Comparison of ENCODE assay signal across 1 cellular context in genomic region chr4:7777871-7778523, GRCh38.
TF ChIP-seq lines count a peak whose summit lies in the region.

No MANE protein-coding gene starts in this region.

TF ChIP-seq in WTC11, 78 proteins besides CTCF, POLR2A, EP300 and RAD21 (continued from another document):
- TF ChIP-seq, protein P1, sequence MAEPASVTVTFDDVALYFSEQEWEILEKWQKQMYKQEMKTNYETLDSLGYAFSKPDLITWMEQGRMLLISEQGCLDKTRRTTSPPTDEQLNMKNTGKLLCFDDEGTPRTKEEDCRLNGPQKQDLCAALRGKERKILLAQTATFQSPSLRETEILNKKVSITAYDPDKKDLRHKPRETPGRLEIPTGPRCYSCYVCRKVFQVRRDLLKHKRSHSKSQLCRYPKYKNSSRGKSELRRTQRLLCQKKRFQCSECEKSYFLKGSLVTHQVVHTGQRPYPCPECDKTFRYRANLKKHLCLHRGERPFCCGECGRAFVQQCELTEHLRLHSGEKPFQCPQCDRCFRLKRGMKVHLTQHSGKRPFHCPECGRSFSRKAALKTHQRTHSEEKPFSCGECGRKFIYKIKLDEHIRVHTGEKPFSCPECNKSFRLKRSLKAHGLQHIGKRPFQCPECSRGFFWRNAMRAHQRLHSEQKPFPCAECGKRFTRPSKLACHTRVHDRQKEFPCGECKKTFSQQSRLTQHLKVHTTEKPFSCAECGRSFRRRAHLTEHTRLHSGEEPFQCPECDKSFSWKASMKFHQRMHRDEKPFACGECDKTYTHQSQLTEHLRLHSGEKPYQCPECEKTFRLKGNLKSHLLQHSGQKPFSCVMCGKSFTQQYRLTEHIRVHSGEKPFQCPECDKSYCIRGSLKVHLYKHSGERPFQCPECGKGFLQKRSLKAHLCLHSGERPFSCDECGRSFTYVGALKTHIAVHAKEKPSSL (CRISPR knock-in tag; conservative IDR thresholded peaks at IDR 0.05): no peak
- TF ChIP-seq IRF2 (CRISPR knock-in tag; IDR thresholded peaks at IDR 0.05; ENCODE audit: borderline replicate concordance, low read depth) (no peak), ZNF317 (CRISPR knock-in tag; IDR thresholded peaks at IDR 0.05; ENCODE audit: borderline replicate concordance, low read depth) (no peak), TEAD4 (CRISPR knock-in tag; IDR thresholded peaks at IDR 0.05) (no peak), ZNF512 (CRISPR knock-in tag; IDR thresholded peaks at IDR 0.05; ENCODE audit: borderline replicate concordance) (no peak), ZBTB21 (CRISPR knock-in tag; IDR thresholded peaks at IDR 0.05; ENCODE audit: borderline replicate concordance) (no peak), ZNF671 (CRISPR knock-in tag; IDR thresholded peaks at IDR 0.05) (no peak), ZNF281 (CRISPR knock-in tag; IDR thresholded peaks at IDR 0.05) (no peak), GABPB1 (CRISPR knock-in tag; IDR thresholded peaks at IDR 0.05) (no peak)
